1 cellular context compared by ENCODE assay signal in the genomic region with DNA sequence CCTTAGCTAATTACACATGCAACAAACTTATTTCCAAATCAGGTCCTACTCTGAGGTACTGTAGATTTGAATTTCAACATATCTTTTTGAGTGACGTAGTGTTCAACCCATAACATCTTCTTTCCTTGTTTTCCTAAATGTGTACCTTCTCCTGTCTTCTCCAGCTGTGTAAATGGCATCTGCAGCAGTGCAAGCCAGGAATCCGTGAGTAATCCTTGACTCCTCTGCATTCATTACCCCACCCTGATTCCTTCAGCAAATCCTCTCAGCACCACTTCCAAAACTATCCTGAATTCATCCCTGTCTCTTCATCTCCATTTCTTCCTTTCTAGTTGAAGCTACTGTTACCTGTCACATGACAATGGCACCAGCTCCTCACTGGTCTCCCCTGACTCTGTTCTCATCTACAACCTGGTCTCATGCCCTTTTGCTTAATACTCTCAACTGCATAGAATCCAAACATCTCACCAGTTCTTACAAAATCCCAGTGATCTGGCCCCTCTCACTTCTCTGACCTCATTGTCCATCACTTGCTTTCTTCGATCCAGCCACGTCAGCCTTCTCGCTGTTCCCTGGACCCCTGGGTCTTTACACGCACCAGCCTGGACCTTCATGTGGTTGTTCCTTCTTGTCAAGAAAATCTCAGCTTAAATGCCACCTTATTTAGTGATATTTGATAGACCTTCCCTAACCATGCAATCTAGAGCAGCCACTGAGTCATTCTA.
TF ChIP-seq lines count a peak whose summit lies in the region.

No MANE protein-coding gene starts in this region.

TF ChIP-seq in H1, 55 proteins besides CTCF, POLR2A, EP300 and RAD21:
- TF ChIP-seq BRCA1 (IDR thresholded peaks at IDR 0.05; ENCODE audit: low read depth, low read length) (no peak), SP1 (IDR thresholded peaks at IDR 0.05; ENCODE audit: low read depth, low read length) (no peak), YY1 (IDR thresholded peaks at IDR 0.05; ENCODE audit: low read depth, low read length) (no peak), NRF1 (IDR thresholded peaks at IDR 0.05; ENCODE audit: low read depth, low read length) (no peak), TCF12 (IDR thresholded peaks at IDR 0.05; ENCODE audit: low read depth, low read length) (no peak), ZNF274 (IDR thresholded peaks at IDR 0.05; ENCODE audit: borderline replicate concordance, extremely low read depth, low read length) (no peak), MAFK (IDR thresholded peaks at IDR 0.05; ENCODE audit: low read depth, low read length) (no peak), SAP30 (IDR thresholded peaks at IDR 0.05; ENCODE audit: insufficient read depth, insufficient replicate concordance, low read length) (no peak), CTBP2 (IDR thresholded peaks at IDR 0.05; ENCODE audit: borderline replicate concordance, insufficient read depth, insufficient read length, low read length) (no peak)
- TF ChIP-seq, protein P1, sequence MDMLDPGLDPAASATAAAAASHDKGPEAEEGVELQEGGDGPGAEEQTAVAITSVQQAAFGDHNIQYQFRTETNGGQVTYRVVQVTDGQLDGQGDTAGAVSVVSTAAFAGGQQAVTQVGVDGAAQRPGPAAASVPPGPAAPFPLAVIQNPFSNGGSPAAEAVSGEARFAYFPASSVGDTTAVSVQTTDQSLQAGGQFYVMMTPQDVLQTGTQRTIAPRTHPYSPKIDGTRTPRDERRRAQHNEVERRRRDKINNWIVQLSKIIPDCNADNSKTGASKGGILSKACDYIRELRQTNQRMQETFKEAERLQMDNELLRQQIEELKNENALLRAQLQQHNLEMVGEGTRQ (IDR thresholded peaks at IDR 0.05; ENCODE audit: low read length), result no peak
